8 cellular contexts compared by ENCODE assay signal in genomic region chr1:6646499-6647148, GRCh38. TPM values are rescaled to one million over a fixed set of nuclear protein-coding genes. Genes with fewer than 3 reads are reported as not detected.
A peak's percentile ranks its signal among the peaks of the same experiment; 100 is the strongest.
DNase-seq lines count a peak whose midpoint lies in the region; ATAC-seq, FAIRE-seq and TF ChIP-seq lines count a peak whose summit lies in the region.

No MANE protein-coding gene starts in this region.

- H3K27ac ChIP-seq in OCI-LY3 (ENCODE audit: low read length) = no peak overlapping the region
- H3K27ac ChIP-seq in aorta (ENCODE audit: low read depth in 1 of 2, low read length in 2 of 2) = no peak overlapping the region

- peak; percentile 81 for FAIRE-seq in GM19239 (lab: Jason Lieb, UNC)

- H3K9me3 ChIP-seq in OCI-LY3 (ENCODE audit: insufficient read depth, low read length) (no peaks in the 10 kb centered on the region), aorta (ENCODE audit: control insufficient read depth, low read length) (no peaks in the 10 kb centered on the region)

- H2AFZ ChIP-seq in OCI-LY3 (ENCODE audit: low read depth, low read length) = no peak overlapping the region

- peak; percentile 53 for TF ChIP-seq CTCF in OCI-LY3 (IDR thresholded peaks at IDR 0.05; ENCODE audit: low read depth, low read length)
- TF ChIP-seq CTCF in cardiac fibroblast (IDR thresholded peaks at IDR 0.05; ENCODE audit: low read depth, low read length) = peak; percentile 65

- no peaks in the 10 kb centered on the region for H4K20me1 ChIP-seq in OCI-LY3 (ENCODE audit: insufficient read depth, low read length)

- H3K27me3 ChIP-seq in OCI-LY3 (ENCODE audit: low read depth, low read length) (no peaks in the 10 kb centered on the region), aorta (ENCODE audit: control insufficient read depth in 1 of 2, insufficient read depth in 2 of 2, low read length in 1 of 2) (no peaks in the 10 kb centered on the region)

- H3K36me3 ChIP-seq in OCI-LY3 (replicated peaks; ENCODE audit: low read depth, low read length) (no peaks in the 10 kb centered on the region), aorta (ENCODE audit: control insufficient read depth in 1 of 2, insufficient read depth in 2 of 2, low read length in 1 of 2) (no peaks in the 10 kb centered on the region)

- H3K4me1 ChIP-seq in OCI-LY3 (ENCODE audit: low read length) (no peaks in the 10 kb centered on the region), aorta (ENCODE audit: control insufficient read depth in 1 of 2, insufficient read depth in 2 of 2, low read length in 2 of 2) (no peaks in the 10 kb centered on the region)

- no peak overlapping the region for H3K9ac ChIP-seq in OCI-LY3 (ENCODE audit: low read length)

- WGBS in aorta, 2 donors = 49 to 50% methylated on average over 9 to 10 of the region's 10 CpGs

- intact Hi-C loops in aorta (cut with DNase I) = loop anchor here (2.0 to 10.0 kb wide), 3 partner anchors 92 to 159 kb away; partner anchors contain the start of genes NOL9 (in 2 of the 2) and TAS1R1 (in 2 of the 2)

- H3K4me3 ChIP-seq in OCI-LY3 (ENCODE audit: low read length) (no peak overlapping the region), cardiac fibroblast (replicated peaks in 1 of 2; ENCODE audit: low read depth in 2 of 2, low read length in 2 of 2) (no peak overlapping the region), aorta (ENCODE audit: low read length in 2 of 2) (no peak overlapping the region)

- no peaks in the 10 kb centered on the region for H3K79me2 ChIP-seq in OCI-LY3 (ENCODE audit: low read length)

- H3K4me2 ChIP-seq in OCI-LY3 (ENCODE audit: low read length) = no peak overlapping the region

- DNase-seq in COR-L47 (lab: John Stamatoyannopoulos, UW) (peak; percentile 51), GM19239 (ENCODE audit: insufficient read length, low spot score) (peak; percentile 52), cardiac fibroblast (ENCODE audit: low read depth in 2 of 2) (peak; percentile 71 to 76), left lobe of liver (ENCODE audit: low spot score) (no peak), aorta (no peak), mucosa of gallbladder (ENCODE audit: low spot score) (no peak)

- ATAC-seq in left lobe of liver (peak; percentile 82), aorta (ENCODE audit: low FRiP score) (peak; percentile 72), GM19023 (IDR thresholded peaks at IDR 0.05; ENCODE audit: unreplicated experiment) (no peak)

RNA-seq across cellular contexts. Expression of gene THAP3, which starts 22.0 kb away (rescaled TPM):
- total RNA-seq in left lobe of liver (9.7 TPM), aorta (10 to 100 TPM; 11.0 to 21.2 TPM), mucosa of gallbladder (25.2 TPM)
- polyA plus RNA-seq in aorta = 10 to 100 TPM; 20.8 to 44.1 TPM

RNA-seq across cellular contexts. Expression of gene PHF13, which starts 33.1 kb away (rescaled TPM):
- total RNA-seq in left lobe of liver = 5.5 TPM
- total RNA-seq in aorta = 10 to 100 TPM; 19.0 to 19.3 TPM
- polyA plus RNA-seq in aorta = 10 to 100 TPM in 1 of 2 donors, 1 to 10 TPM in 1; 3.6 to 10.8 TPM
- total RNA-seq in mucosa of gallbladder = 15.1 TPM

RNA-seq across cellular contexts. Expression of gene KLHL21, which starts 44.0 kb away (rescaled TPM):
- 20.0 TPM for total RNA-seq in left lobe of liver
- 10 to 100 TPM; 37.5 to 38.3 TPM for total RNA-seq in aorta
- polyA plus RNA-seq in aorta = 10 to 100 TPM; 10.8 to 38.0 TPM
- total RNA-seq in mucosa of gallbladder = 42.4 TPM

RNA-seq across cellular contexts. Expression of gene DNAJC11, which starts 55.0 kb away (rescaled TPM):
- total RNA-seq in left lobe of liver (29.5 TPM), aorta (10 to 100 TPM; 30.0 to 31.5 TPM), mucosa of gallbladder (45.6 TPM)
- 10 to 100 TPM; 15.5 to 24.3 TPM for polyA plus RNA-seq in aorta

Comparison
In these comparisons a context has a peak if more than half of its experiments do, and no peak if none do; other contexts are left out.
1. DNase-seq: peak in COR-L47 (single experiment), GM19239 (single experiment) and cardiac fibroblast (2 of 2); none in left lobe of liver (single experiment), aorta (0 of 2) and mucosa of gallbladder (single experiment).